8 cellular contexts compared by ENCODE assay signal in the genomic region with DNA sequence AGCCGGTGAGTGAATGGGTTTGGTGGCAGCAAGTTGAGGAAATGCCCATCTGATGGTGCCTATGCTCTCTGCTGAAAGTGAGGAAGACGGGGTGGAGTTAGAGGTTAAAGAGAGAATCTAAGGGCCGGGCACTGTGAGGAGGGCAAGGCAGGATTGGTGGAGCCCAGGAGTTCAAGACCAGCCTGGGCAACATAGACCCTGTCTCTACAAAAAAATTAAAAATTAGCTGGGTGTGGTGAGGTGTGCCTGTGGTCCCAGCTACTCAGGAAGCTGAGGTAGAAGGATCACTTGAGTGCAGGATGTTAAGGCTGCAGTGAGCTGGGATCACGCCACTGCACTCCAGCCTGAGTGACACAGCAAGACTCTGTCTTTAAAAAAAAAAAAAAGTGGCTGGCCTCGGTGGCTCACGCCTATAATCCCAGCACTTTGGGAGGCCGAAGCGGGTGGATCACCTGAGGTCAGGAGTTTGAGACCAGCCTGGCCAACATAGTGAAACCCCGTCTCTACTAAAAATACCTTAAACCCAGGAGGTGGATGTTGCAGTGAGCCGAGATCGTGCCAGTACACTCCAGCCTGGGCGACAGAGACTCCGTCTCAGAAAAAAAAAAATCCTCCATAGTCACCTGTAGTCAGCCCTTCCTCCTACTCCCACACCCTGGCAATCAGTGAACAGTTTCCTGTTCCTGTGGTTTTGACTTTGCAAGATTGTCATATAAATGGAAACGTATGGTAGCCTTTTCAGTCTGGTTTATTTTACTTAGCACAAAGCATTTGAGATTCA. TPM values are rescaled to one million over a fixed set of nuclear protein-coding genes. Genes with fewer than 3 reads are reported as not detected.
A peak's percentile ranks its signal among the peaks of the same experiment; 100 is the strongest.
DNase-seq lines count a peak whose midpoint lies in the region; ATAC-seq and TF ChIP-seq lines count a peak whose summit lies in the region.
"Not testable (repeated sequence)": the region's sequence is repeated elsewhere in the genome, so short reads cannot be mapped to it uniquely, and the experiment has no call there.

No MANE protein-coding gene starts in this region.

- H3K27me3 ChIP-seq in CD8-positive, alpha-beta T cell (ENCODE audit: insufficient read depth, low read length); effector memory CD4-positive, alpha-beta T cell (replicated peaks; ENCODE audit: control insufficient read depth, insufficient read depth, low read length, poor library complexity, severe bottlenecking): not testable (repeated sequence)

- peak; percentile 88 for ATAC-seq in CD8-positive, alpha-beta T cell
- ATAC-seq in GM19438 (IDR thresholded peaks at IDR 0.05; ENCODE audit: low read depth, unreplicated experiment): peak; percentile 51
- peak; percentile 33 to 57 for ATAC-seq in natural killer cell treated with Interleukin-12 subunit alpha and Interleukin-12 subunit beta and Interleukin-15 and Interleukin-18, amount 100 ng/mL, for 72 hours
- peak; percentile 79 to 84 for ATAC-seq in stimulated activated naive B cell treated with anti-CD40 and anti-IgM and Interleukin-4, amounts not matched to agents 10 μg/mL and 1 μg/mL and 100 μg/mL, for 72 hours (replicated peaks)

- H3K27me3 Mint-ChIP-seq in CD8-positive, alpha-beta T cell (ENCODE audit: low read depth); natural killer cell treated with Interleukin-12 subunit alpha and Interleukin-12 subunit beta and Interleukin-15 and Interleukin-18, amount 100 ng/mL, for 72 hours; stimulated activated naive B cell treated with anti-CD40 and anti-IgM and Interleukin-4, amounts not matched to agents 10 μg/mL and 1 μg/mL and 100 μg/mL, for 72 hours: not testable (repeated sequence)

- H3K27ac Mint-ChIP-seq in CD8-positive, alpha-beta T cell: peak overlapping the region; percentile 64
- H3K27ac Mint-ChIP-seq in natural killer cell treated with Interleukin-12 subunit alpha and Interleukin-12 subunit beta and Interleukin-15 and Interleukin-18, amount 100 ng/mL, for 72 hours: peak overlapping the region; percentile 53 to 82
- not testable (repeated sequence) for H3K27ac Mint-ChIP-seq in stimulated activated naive B cell treated with anti-CD40 and anti-IgM and Interleukin-4, amounts not matched to agents 10 μg/mL and 1 μg/mL and 100 μg/mL, for 72 hours

- H3K9me3 ChIP-seq in CD8-positive, alpha-beta T cell (ENCODE audit: low read length); effector memory CD4-positive, alpha-beta T cell (ENCODE audit: control insufficient read depth, low read length): not testable (repeated sequence)

- H3K4me3 ChIP-seq in CD8-positive, alpha-beta T cell (ENCODE audit: low read depth, low read length): peak overlapping the region; percentile 26
- peak overlapping the region; percentile 4 for H3K4me3 ChIP-seq in effector memory CD4-positive, alpha-beta T cell (ENCODE audit: insufficient read depth, low read depth, low read length, poor library complexity, severe bottlenecking)

- POLR2A ChIA-PET in CD8-positive, alpha-beta T cell (lab: Charles Lee): interaction anchor here (0.6 to 1.5 kb wide), 2 partner anchors 13 to 47 kb away, joined by 3 read pairs; no protein-coding TSS in a partner anchor

- H3K4me1 ChIP-seq in CD8-positive, alpha-beta T cell (ENCODE audit: insufficient read depth, low read length): peaks cover 19% of the 10 kb centered on the region
- H3K4me1 ChIP-seq in effector memory CD4-positive, alpha-beta T cell (ENCODE audit: control insufficient read depth, insufficient read depth, low read length, poor library complexity, severe bottlenecking): peaks cover 16% of the 10 kb centered on the region

- H3K4me3 Mint-ChIP-seq in CD8-positive, alpha-beta T cell: peak overlapping the region; percentile 77
- peak overlapping the region; percentile 77 for H3K4me3 Mint-ChIP-seq in natural killer cell treated with Interleukin-12 subunit alpha and Interleukin-12 subunit beta and Interleukin-15 and Interleukin-18, amount 100 ng/mL, for 72 hours
- peak overlapping the region; percentile 64 to 71 for H3K4me3 Mint-ChIP-seq in stimulated activated naive B cell treated with anti-CD40 and anti-IgM and Interleukin-4, amounts not matched to agents 10 μg/mL and 1 μg/mL and 100 μg/mL, for 72 hours

- not testable (repeated sequence) for TF ChIP-seq CTCF in CD8-positive, alpha-beta T cell (IDR thresholded peaks at IDR 0.05)

- not testable (repeated sequence) for H3K27ac ChIP-seq in CD8-positive, alpha-beta T cell (ENCODE audit: low read depth, low read length)
- peak overlapping the region; percentile 6 for H3K27ac ChIP-seq in effector memory CD4-positive, alpha-beta T cell (ENCODE audit: insufficient read depth, low read length, poor library complexity, severe bottlenecking)

- CTCF ChIA-PET in CD8-positive, alpha-beta T cell (lab: Charles Lee): interaction anchor here (1.1 kb wide), 1 partner anchor 29 kb away, joined by 3 read pairs; no protein-coding TSS in a partner anchor

- not testable (repeated sequence) for H3K9me3 Mint-ChIP-seq in CD8-positive, alpha-beta T cell; natural killer cell treated with Interleukin-12 subunit alpha and Interleukin-12 subunit beta and Interleukin-15 and Interleukin-18, amount 100 ng/mL, for 72 hours; stimulated activated naive B cell treated with anti-CD40 and anti-IgM and Interleukin-4, amounts not matched to agents 10 μg/mL and 1 μg/mL and 100 μg/mL, for 72 hours

- DNase-seq in CD8-positive, alpha-beta T cell: peak in 3 of 7 experiments; percentile 18 to 54 (median 18)
- peak; percentile 8 for DNase-seq in OCI-M1 (lab: John Stamatoyannopoulos, UW)
- peak; percentile 29 to 42 for DNase-seq in activated CD4-positive, alpha-beta T cell treated with anti-CD3 and anti-CD28 coated beads, Interleukin-2, amount 50 U/mL, for 4 hours
- DNase-seq in activated effector memory CD4-positive, alpha-beta T cell treated with Interleukin-2 at 50 U/mL for 16 hours: peak; percentile 11
- peak in 1 of 3 donors; percentile 14 for DNase-seq in effector memory CD4-positive, alpha-beta T cell
- DNase-seq in natural killer cell treated with Interleukin-12 subunit alpha and Interleukin-12 subunit beta and Interleukin-15 and Interleukin-18, amount 100 ng/mL, for 72 hours (ENCODE audit: low spot score); stimulated activated naive B cell treated with anti-CD40 and anti-IgM and Interleukin-4, amounts not matched to agents 10 μg/mL and 1 μg/mL and 100 μg/mL, for 72 hours: not testable (repeated sequence)

- H3K4me1 Mint-ChIP-seq in CD8-positive, alpha-beta T cell (ENCODE audit: low read depth): peaks cover 36% of the 10 kb centered on the region
- peaks cover 20 to 29% of the 10 kb centered on the region in 2 donors for H3K4me1 Mint-ChIP-seq in natural killer cell treated with Interleukin-12 subunit alpha and Interleukin-12 subunit beta and Interleukin-15 and Interleukin-18, amount 100 ng/mL, for 72 hours (ENCODE audit: low read depth in 2 of 2)
- H3K4me1 Mint-ChIP-seq in stimulated activated naive B cell treated with anti-CD40 and anti-IgM and Interleukin-4, amounts not matched to agents 10 μg/mL and 1 μg/mL and 100 μg/mL, for 72 hours: peaks cover 14 to 22% of the 10 kb centered on the region in 2 donors

- not testable (repeated sequence) for H3K36me3 ChIP-seq in CD8-positive, alpha-beta T cell (ENCODE audit: insufficient read depth, low read length); effector memory CD4-positive, alpha-beta T cell (ENCODE audit: control insufficient read depth, insufficient read depth, low read length)

- H3K36me3 Mint-ChIP-seq in CD8-positive, alpha-beta T cell; natural killer cell treated with Interleukin-12 subunit alpha and Interleukin-12 subunit beta and Interleukin-15 and Interleukin-18, amount 100 ng/mL, for 72 hours; stimulated activated naive B cell treated with anti-CD40 and anti-IgM and Interleukin-4, amounts not matched to agents 10 μg/mL and 1 μg/mL and 100 μg/mL, for 72 hours: not testable (repeated sequence)

- intact Hi-C loops in CD8-positive, alpha-beta T cell (cut with DNase I, micrococcal nuclease): loop anchor here in 1 of 2 experiments (2.0 kb wide), 1 partner anchor 30 kb away; a partner anchor contains a TSS

RNA-seq across cellular contexts. Expression of a gene that starts 10.2 kb away (rescaled TPM):
- total RNA-seq in CD8-positive, alpha-beta T cell: 1 to 10 TPM; 2.8 to 3.1 TPM
- 1 to 10 TPM; 1.7 to 6.1 TPM for total RNA-seq in natural killer cell treated with Interleukin-12 subunit alpha and Interleukin-12 subunit beta and Interleukin-15 and Interleukin-18, amount 100 ng/mL, for 72 hours

RNA-seq across cellular contexts. Expression of a gene that starts 29.8 kb away (rescaled TPM):
- 10 to 100 TPM; 55.5 to 59.7 TPM for total RNA-seq in CD8-positive, alpha-beta T cell
- total RNA-seq in natural killer cell treated with Interleukin-12 subunit alpha and Interleukin-12 subunit beta and Interleukin-15 and Interleukin-18, amount 100 ng/mL, for 72 hours: 10 to 100 TPM; 47.8 to 99.5 TPM

RNA-seq across cellular contexts. Expression of a gene that starts 40.9 kb away (rescaled TPM):
- total RNA-seq in CD8-positive, alpha-beta T cell: 10 to 100 TPM; 30.4 to 34.5 TPM
- 10 to 100 TPM; 41.6 to 77.5 TPM for total RNA-seq in natural killer cell treated with Interleukin-12 subunit alpha and Interleukin-12 subunit beta and Interleukin-15 and Interleukin-18, amount 100 ng/mL, for 72 hours

RNA-seq across cellular contexts. Expression of a gene that starts 46.4 kb away (rescaled TPM):
- total RNA-seq in CD8-positive, alpha-beta T cell: under 1 TPM; 0.22 to 0.30 TPM
- 1 to 10 TPM; 1.5 TPM for total RNA-seq in natural killer cell treated with Interleukin-12 subunit alpha and Interleukin-12 subunit beta and Interleukin-15 and Interleukin-18, amount 100 ng/mL, for 72 hours

RNA-seq across cellular contexts. Expression of a gene that starts 49.8 kb away (rescaled TPM):
- total RNA-seq in CD8-positive, alpha-beta T cell: 1 to 10 TPM; 1.8 to 2.0 TPM
- 10 to 100 TPM; 22.6 to 24.2 TPM for total RNA-seq in natural killer cell treated with Interleukin-12 subunit alpha and Interleukin-12 subunit beta and Interleukin-15 and Interleukin-18, amount 100 ng/mL, for 72 hours
